ENCODE assay signal across 8 cellular contexts in genomic region chr19:48255376-48256303, GRCh38. TPM values are rescaled to one million over a fixed set of nuclear protein-coding genes. Genes with fewer than 3 reads are reported as not detected.
DNase-seq lines count a peak whose midpoint lies in the region; ATAC-seq and TF ChIP-seq lines count a peak whose summit lies in the region.

TSS of gene CARD8 (minus strand) at chr19:48255912. CDS start at chr19:48241020, 14,892 bp downstream.

- CTCF ChIA-PET in activated CD4-positive, alpha-beta memory T cell treated with anti-CD3 and anti-CD28 coated beads for 36 hours (lab: Charles Lee): interaction anchor here (0.7 to 1.6 kb wide), 3 partner anchors 9 to 12 kb away, joined by 3 to 6 read pairs (median 5); no protein-coding TSS in a partner anchor

- POLR2A ChIA-PET in activated CD4-positive, alpha-beta memory T cell treated with anti-CD3 and anti-CD28 coated beads for 36 hours (lab: Charles Lee): interaction anchor here (0.9 to 1.8 kb wide), 7 partner anchors 9 to 108 kb away, joined by 3 to 8 read pairs (median 4); partner anchors contain the start of genes SYNGR4 and TMEM143

- no peaks in the 10 kb centered on the region for H3K27me3 Mint-ChIP-seq in activated CD4-positive, alpha-beta memory T cell treated with anti-CD3 and anti-CD28 coated beads for 36 hours

- peaks cover 0 to 16% (median 0%) of the 10 kb centered on the region in 4 donors for H3K4me1 ChIP-seq in right lobe of liver

- peak within 1 kb of the TSS; percentile 79 to 89 (median 86) for H3K27ac ChIP-seq in right lobe of liver

- no peaks in the 10 kb centered on the region for H3K9me3 ChIP-seq in right lobe of liver

- H3K4me3 Mint-ChIP-seq in activated CD4-positive, alpha-beta memory T cell treated with anti-CD3 and anti-CD28 coated beads for 36 hours: peak within 1 kb of the TSS; percentile 91

- H3K9me3 Mint-ChIP-seq in activated CD4-positive, alpha-beta memory T cell treated with anti-CD3 and anti-CD28 coated beads for 36 hours: no peaks in the 10 kb centered on the region

- intact Hi-C loops in activated CD4-positive, alpha-beta memory T cell treated with anti-CD3 and anti-CD28 coated beads for 36 hours (cut with micrococcal nuclease): loop anchor here (1.0 to 5.0 kb wide), 5 partner anchors 11 to 1468 kb away; partner anchors contain the start of genes LIG1, SLC1A5 and ZSWIM9
- intact Hi-C loops in right lobe of liver (cut with DNase I): no loop called here

- peaks cover 10% of the 10 kb centered on the region for H3K36me3 Mint-ChIP-seq in activated CD4-positive, alpha-beta memory T cell treated with anti-CD3 and anti-CD28 coated beads for 36 hours

- DNase-seq in AML-193 (lab: John Stamatoyannopoulos, UW) (peak; percentile 92 to 93), GM19238 (ENCODE audit: insufficient read length, low spot score) (peak; percentile 27), NCI-H82 (lab: John Stamatoyannopoulos, UW) (peak; percentile 93), ecto neural progenitor cell (ENCODE audit: low spot score) (peak; percentile 80), right lobe of liver (peak; percentile 84 to 87 (median 86))
- peak; percentile 86 for DNase-seq in activated CD4-positive, alpha-beta memory T cell treated with anti-CD3 and anti-CD28 coated beads for 36 hours
- DNase-seq in stimulated activated CD4-positive, alpha-beta T cell treated with anti-CD3 and anti-CD28 coated beads, Interleukin-4, amount 100 ng/mL, for 24 hours: peak; percentile 86

- peak; percentile 69 for TF ChIP-seq POLR2A in right lobe of liver (IDR thresholded peaks at IDR 0.05)

- peak within 1 kb of the TSS; percentile 98 for H3K27ac Mint-ChIP-seq in activated CD4-positive, alpha-beta memory T cell treated with anti-CD3 and anti-CD28 coated beads for 36 hours

- no peaks in the 10 kb centered on the region for H3K36me3 ChIP-seq in right lobe of liver

- peak in 1 of 4 donors; percentile 14 for TF ChIP-seq CTCF in right lobe of liver (IDR thresholded peaks at IDR 0.05)

- H3K4me1 Mint-ChIP-seq in activated CD4-positive, alpha-beta memory T cell treated with anti-CD3 and anti-CD28 coated beads for 36 hours (ENCODE audit: low read depth): peaks cover 62% of the 10 kb centered on the region

- no peaks in the 10 kb centered on the region for H3K27me3 ChIP-seq in right lobe of liver

- H3K4me3 ChIP-seq in right lobe of liver: peak within 1 kb of the TSS; percentile 42 to 67 (median 67)

- ATAC-seq in HG03565 (IDR thresholded peaks at IDR 0.05; ENCODE audit: unreplicated experiment) (peak; percentile 49), right lobe of liver (peak; percentile 85 to 91 (median 90))

- WGBS in right lobe of liver (ENCODE audit: insufficient coverage, low coverage, low lambda C conversion rate, missing lambda C conversion rate): 7% methylated on average over 14 of the region's 15 CpGs

RNA-seq across cellular contexts. Expression of gene CARD8, which starts in this region (rescaled TPM):
- 100 to 1,000 TPM; 152 TPM for total RNA-seq in activated CD4-positive, alpha-beta memory T cell treated with anti-CD3 and anti-CD28 coated beads for 36 hours
- total RNA-seq in right lobe of liver: 10 to 100 TPM; 15.4 to 24.5 (median 19.8) TPM

Comparison
In these comparisons a context has a peak if more than half of its experiments do, and no peak if none do; other contexts are left out.
1. Peak in every context shown above with its lines: DNase-seq, ATAC-seq, H3K4me3 ChIP-seq and H3K27ac ChIP-seq.
2. RNA of gene CARD8 (total RNA-seq): 152 TPM in activated CD4-positive, alpha-beta memory T cell treated with anti-CD3 and anti-CD28 coated beads for 36 hours; 15.4 to 24.5 TPM in right lobe of liver; every median in the first group is over 4 times any median in the second.
3. DNase-seq: peak in every context shown above with its lines; median percentile 93 in NCI-H82; 92 in AML-193; 86 in activated CD4-positive, alpha-beta memory T cell treated with anti-CD3 and anti-CD28 coated beads for 36 hours; 86 in right lobe of liver; 86 in stimulated activated CD4-positive, alpha-beta T cell treated with anti-CD3 and anti-CD28 coated beads, Interleukin-4, amount 100 ng/mL, for 24 hours; 80 in ecto neural progenitor cell; 27 in GM19238.